In genomic region chr7:13920053-13920697, GRCh38 we compare ENCODE assay signal across 8 cellular contexts.
DNase-seq lines count a peak whose midpoint lies in the region; ATAC-seq and TF ChIP-seq lines count a peak whose summit lies in the region.

No MANE protein-coding gene starts in this region.

- no peaks in the 10 kb centered on the region for H3K9me3 ChIP-seq in HCT116 (ENCODE audit: control insufficient read depth in 1 of 2, insufficient read depth in 1 of 2, low read depth in 1 of 2, low read length in 2 of 2)
- no peaks in the 10 kb centered on the region for H3K9me3 ChIP-seq in neuron (ENCODE audit: low read length)

- H4K20me1 ChIP-seq in HCT116 (ENCODE audit: insufficient read depth) = no peaks in the 10 kb centered on the region

- peaks cover 22 to 24% of the 10 kb centered on the region in 2 experiments for H3K4me1 ChIP-seq in HCT116 (ENCODE audit: control insufficient read depth in 1 of 2, insufficient read depth in 2 of 2, low read length in 2 of 2)
- H3K4me1 ChIP-seq in neuron (ENCODE audit: insufficient read depth, low read length) = peaks cover 15% of the 10 kb centered on the region

- H3K36me3 ChIP-seq in HCT116 (ENCODE audit: control insufficient read depth in 1 of 2, insufficient read depth in 2 of 2, low read length in 2 of 2) (no peaks in the 10 kb centered on the region), neuron (ENCODE audit: insufficient read depth, low read length) (no peaks in the 10 kb centered on the region)

- H3K4me3 ChIP-seq in HCT116 (replicated peaks in 1 of 2; ENCODE audit: low read depth in 1 of 2, low read length in 2 of 2) = peak overlapping the region in 1 of 2 experiments; percentile 41; a peak in 2 of 4 replicates
- no peak overlapping the region for H3K4me3 ChIP-seq in neuron (ENCODE audit: low read length)

- no TSS peak for BruUV-seq in HCT116 (replicated peaks; lab: Mats Ljungman, UMichigan)

- peak overlapping the region; percentile 34 for H2AFZ ChIP-seq in HCT116 (ENCODE audit: low read depth, low read length, poor library complexity, severe bottlenecking)
- peak overlapping the region; percentile 3 for H2AFZ ChIP-seq in neuron (ENCODE audit: low read depth, low read length)

- TF ChIP-seq POLR2A in HCT116 (IDR thresholded peaks at IDR 0.05; ENCODE audit: borderline replicate concordance, extremely low read depth, insufficient read depth, insufficient read length) = no peak

- POLR2A ChIA-PET in HCT116 (lab: Charles Lee) = interaction anchor here (0.8 kb wide), 1 partner anchor 140 kb away, joined by 3 read pairs; no protein-coding TSS in a partner anchor

- CTCF ChIA-PET in HCT116 (lab: Charles Lee) = no interaction called here

- peak overlapping the region; percentile 19 for H3K9ac ChIP-seq in HCT116 (ENCODE audit: low read length)

- intact Hi-C loops in HCT116 (cut with micrococcal nuclease) = no loop called here

- H3K4me2 ChIP-seq in HCT116 (ENCODE audit: low read length) = peak overlapping the region; percentile 62

- peak; percentile 96 for DNase-seq in HCT116 (ENCODE audit: low read depth, low spot score)
- peak; percentile 88 to 95 for DNase-seq in NCI-H526 (lab: John Stamatoyannopoulos, UW)
- DNase-seq in dermis microvascular lymphatic vessel endothelial cell (ENCODE audit: low read depth in 2 of 2) = peak; percentile 99 to 100
- no peak for DNase-seq in activated CD4-positive, alpha-beta T cell treated with anti-CD3 and anti-CD28 coated beads, Interleukin-2, amount 50 U/mL, for 1 hour
- no peak for DNase-seq in stimulated activated CD4-positive, alpha-beta T cell treated with anti-CD3 and anti-CD28 coated beads, Interleukin-2, amount 100 ng/mL, for 48 hours
- DNase-seq in inferior parietal cortex (ENCODE audit: extremely low spot score) = no peak

- TF ChIP-seq RAD21 in HCT116 (IDR thresholded peaks at IDR 0.05; ENCODE audit: low read depth) = no peak; the same call in 1 of the 2 replicates

- no peak for TF ChIP-seq CTCF in HCT116 (IDR thresholded peaks at IDR 0.05 in 2 of 3, conservative IDR thresholded peaks at IDR 0.05 in 1 of 3; ENCODE audit: borderline replicate concordance in 1 of 3, insufficient read depth in 1 of 3, low read depth in 2 of 3, low read length in 2 of 3)

- ATAC-seq in HCT116 = peak; percentile 96
- ATAC-seq in GM18511 (IDR thresholded peaks at IDR 0.05; ENCODE audit: unreplicated experiment) = no peak

- RAD21 ChIA-PET in HCT116 (lab: Charles Lee; ENCODE audit: low non-redundant PET in 1 of 2, low total read pairs in 2 of 2, uncharacterized antibody in 2 of 2, unreplicated experiment in 2 of 2) = interaction anchor here (0.6 to 1.3 kb wide), 2 partner anchors 20 to 61 kb away, joined by 3 read pairs; no protein-coding TSS in a partner anchor

- no peaks in the 10 kb centered on the region for H3K9me2 ChIP-seq in HCT116 (ENCODE audit: insufficient read depth)

- peak overlapping the region; percentile 69 for H3K27ac ChIP-seq in HCT116 (ENCODE audit: low read depth, low read length)

- no peaks in the 10 kb centered on the region for H3K79me2 ChIP-seq in HCT116 (ENCODE audit: insufficient read depth, low read length)

- H3K27me3 ChIP-seq in HCT116 (ENCODE audit: insufficient read depth, low read length) = no peaks in the 10 kb centered on the region
- no peaks in the 10 kb centered on the region for H3K27me3 ChIP-seq in neuron (ENCODE audit: insufficient read depth, low read length)

TF ChIP-seq in HCT116, 20 proteins besides CTCF, POLR2A, EP300 and RAD21:
- TF ChIP-seq SIN3A (IDR thresholded peaks at IDR 0.05; ENCODE audit: low read depth) (peak; percentile 26; the same call in 1 of the 2 replicates), EGR1 (IDR thresholded peaks at IDR 0.05; ENCODE audit: low read depth) (no peak), CEBPB (IDR thresholded peaks at IDR 0.05; ENCODE audit: low read depth) (no peak; the same call in 1 of the 2 replicates), SP1 (IDR thresholded peaks at IDR 0.05; ENCODE audit: low read depth) (peak; percentile 77), JUND (IDR thresholded peaks at IDR 0.05) (peak; percentile 59; the same call in 1 of the 2 replicates), ZBTB33 (IDR thresholded peaks at IDR 0.05; ENCODE audit: extremely low read depth, insufficient replicate concordance, low read length) (no peak), ELF1 (IDR thresholded peaks at IDR 0.05; ENCODE audit: borderline replicate concordance, low read depth) (no peak; the same call in 1 of the 2 replicates), EZH2phosphoT487 (IDR thresholded peaks at IDR 0.05; ENCODE audit: borderline replicate concordance) (no peak), CBX3 (IDR thresholded peaks at IDR 0.05; ENCODE audit: low read depth) (peak; percentile 93), ZNF274 (IDR thresholded peaks at IDR 0.05; ENCODE audit: low read depth, low read length) (no peak), YY1 (IDR thresholded peaks at IDR 0.05; ENCODE audit: extremely low read depth, insufficient replicate concordance, low read depth, low read length) (peak; percentile 81), SRF (IDR thresholded peaks at IDR 0.05; ENCODE audit: low read depth) (no peak), FOSL1 (IDR thresholded peaks at IDR 0.05; ENCODE audit: low read depth) (peak; percentile 60; the same call in 1 of the 2 replicates), TCF7L2 (IDR thresholded peaks at IDR 0.05; ENCODE audit: borderline replicate concordance, extremely low read depth, insufficient read depth, insufficient read length) (peak; percentile 59), POLR2AphosphoS5 (IDR thresholded peaks at IDR 0.05; ENCODE audit: low read depth, low read length) (0 out of 2 replicates have a peak, but pooled peaks have one; percentile 30)
- TF ChIP-seq, protein P1, sequence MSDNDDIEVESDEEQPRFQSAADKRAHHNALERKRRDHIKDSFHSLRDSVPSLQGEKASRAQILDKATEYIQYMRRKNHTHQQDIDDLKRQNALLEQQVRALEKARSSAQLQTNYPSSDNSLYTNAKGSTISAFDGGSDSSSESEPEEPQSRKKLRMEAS (IDR thresholded peaks at IDR 0.05) = no peak

Comparison
In these comparisons a context has a peak if more than half of its experiments do, and no peak if none do; other contexts are left out.
1. DNase-seq: peak in HCT116 (single experiment), NCI-H526 (2 of 2) and dermis microvascular lymphatic vessel endothelial cell (2 of 2); none in activated CD4-positive, alpha-beta T cell treated with anti-CD3 and anti-CD28 coated beads, Interleukin-2, amount 50 U/mL, for 1 hour (single experiment), stimulated activated CD4-positive, alpha-beta T cell treated with anti-CD3 and anti-CD28 coated beads, Interleukin-2, amount 100 ng/mL, for 48 hours (0 of 2) and inferior parietal cortex (single experiment).